In genomic region chr18:77105680-77106079, GRCh38 we compare ENCODE assay signal across 1 cellular context.
TF ChIP-seq lines count a peak whose summit lies in the region.

No MANE protein-coding gene starts in this region.

TF ChIP-seq in GM12878, 131 proteins besides CTCF, POLR2A, EP300 and RAD21:
- TF ChIP-seq RELB (IDR thresholded peaks at IDR 0.05; ENCODE audit: low read depth) (no peak), ATF2 (IDR thresholded peaks at IDR 0.05; ENCODE audit: low read length) (no peak), MAX (IDR thresholded peaks at IDR 0.05; ENCODE audit: low read depth, low read length) (no peak), SPI1 (IDR thresholded peaks at IDR 0.05; ENCODE audit: borderline replicate concordance, insufficient read depth, low read depth, low read length) (no peak), CBX5 (IDR thresholded peaks at IDR 0.05; ENCODE audit: low read depth) (no peak), SUZ12 (IDR thresholded peaks at IDR 0.05; ENCODE audit: unreplicated experiment) (no peak), SREBF1 (IDR thresholded peaks at IDR 0.05; ENCODE audit: low read length) (no peak), PAX5 (IDR thresholded peaks at IDR 0.05; ENCODE audit: borderline replicate concordance, low read depth, low read length) (no peak), SIN3A (IDR thresholded peaks at IDR 0.05; ENCODE audit: low read depth, low read length) (no peak), ZNF384 (IDR thresholded peaks at IDR 0.05; ENCODE audit: borderline replicate concordance, low read depth, low read length) (no peak), RELA (IDR thresholded peaks at IDR 0.05; ENCODE audit: borderline replicate concordance, partially characterized antibody) (no peak), CHD4 (IDR thresholded peaks at IDR 0.05) (no peak), GABPA (IDR thresholded peaks at IDR 0.05; ENCODE audit: low read depth) (no peak)
